In the genomic region with DNA sequence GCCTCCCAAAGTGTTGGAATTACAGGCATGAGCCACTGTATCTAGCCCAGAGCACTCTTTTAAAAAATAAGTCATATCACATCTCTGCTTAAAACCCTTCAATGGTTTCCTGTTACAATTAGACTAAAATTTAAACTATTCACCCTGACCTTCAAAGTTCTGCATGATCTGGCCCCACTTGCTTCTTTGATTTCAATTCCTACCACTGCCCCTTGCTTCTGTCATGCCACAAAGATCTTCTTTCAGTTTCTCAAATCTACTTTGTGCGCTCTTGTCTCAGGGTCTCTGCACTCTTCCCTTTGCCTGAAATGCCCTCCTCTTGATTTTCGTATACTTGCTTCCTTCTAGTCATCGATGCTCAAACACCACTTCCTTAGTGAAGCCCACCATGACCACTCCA, we compare ENCODE assay signal across 16 cellular contexts. TPM values are rescaled to one million over a fixed set of nuclear protein-coding genes. Genes with fewer than 3 reads are reported as not detected.
DNase-seq lines count a peak whose midpoint lies in the region; ATAC-seq and TF ChIP-seq lines count a peak whose summit lies in the region.
"Had no signal": no experiment of that assay in that cellular context is flagged by ENCODE, and none has a peak within 500 bp of the region (broad histone marks: within the 10 kb centered on the region; RNA-seq: fewer than 3 reads in every experiment).

No MANE protein-coding gene starts in this region.

- H2AFZ ChIP-seq in GM23248 = no peak overlapping the region

- H3K4me1 Mint-ChIP-seq in stimulated activated naive B cell treated with anti-CD40 and anti-IgM and Interleukin-4, amounts not matched to agents 10 μg/mL and 1 μg/mL and 100 μg/mL, for 72 hours = peaks cover 8 to 15% of the 10 kb centered on the region in 2 donors
- H3K4me1 Mint-ChIP-seq: CD14-positive monocyte had no signal

- H3K9me3 Mint-ChIP-seq in stimulated activated naive B cell treated with anti-CD40 and anti-IgM and Interleukin-4, amounts not matched to agents 10 μg/mL and 1 μg/mL and 100 μg/mL, for 72 hours = no peaks in the 10 kb centered on the region
- H3K9me3 Mint-ChIP-seq: CD14-positive monocyte; CD8-positive, alpha-beta T cell had no signal

- H3K27ac Mint-ChIP-seq in stimulated activated naive B cell treated with anti-CD40 and anti-IgM and Interleukin-4, amounts not matched to agents 10 μg/mL and 1 μg/mL and 100 μg/mL, for 72 hours = no peak overlapping the region
- H3K27ac Mint-ChIP-seq: CD14-positive monocyte; CD8-positive, alpha-beta T cell had no signal

- no peaks in the 10 kb centered on the region for H4K20me1 ChIP-seq in GM23248 (ENCODE audit: insufficient read depth)

- H3K4me1 ChIP-seq in GM23248 (ENCODE audit: insufficient read depth) = peaks cover 29% of the 10 kb centered on the region
- H3K4me1 ChIP-seq in SJSA1 (replicated peaks) = peaks cover 35% of the 10 kb centered on the region

- no peaks in the 10 kb centered on the region for H3K36me3 Mint-ChIP-seq in stimulated activated naive B cell treated with anti-CD40 and anti-IgM and Interleukin-4, amounts not matched to agents 10 μg/mL and 1 μg/mL and 100 μg/mL, for 72 hours
- H3K36me3 Mint-ChIP-seq: CD14-positive monocyte; CD8-positive, alpha-beta T cell had no signal

- no peaks in the 10 kb centered on the region for H3K9me2 ChIP-seq in GM23248 (ENCODE audit: insufficient read depth)

- DNase-seq in GM12865 (ENCODE audit: low read depth) = peak; percentile 10
- no peak for DNase-seq in GM23248
- DNase-seq in SJSA1 (ENCODE audit: low read depth in 1 of 2, low spot score in 2 of 2) = no peak
- no peak for DNase-seq in stimulated activated naive B cell treated with anti-CD40 and anti-IgM and Interleukin-4, amounts not matched to agents 10 μg/mL and 1 μg/mL and 100 μg/mL, for 72 hours
- no peak for DNase-seq in HPDE6-E6E7 (ENCODE audit: extremely low spot score)
- DNase-seq: CD8-positive, alpha-beta T cell; COR-L47; DMS153; DMS79 treated with DMSO at 0.1 percent for 48 hours; GDM1; HCEC 1CT had no signal

- H3K9me3 ChIP-seq in GM23248 (ENCODE audit: low read depth) = no peaks in the 10 kb centered on the region
- no peaks in the 10 kb centered on the region for H3K9me3 ChIP-seq in SJSA1 (replicated peaks)
- H3K9me3 ChIP-seq: A549 had no signal

- peak overlapping the region; percentile 87 for H3K27ac ChIP-seq in GM23248
- peak overlapping the region; percentile 97; the same call in 1 of the 2 replicates for H3K27ac ChIP-seq in SJSA1

- H3K4me2 ChIP-seq in GM23248 (ENCODE audit: unreplicated experiment) = no peak overlapping the region
- H3K4me2 ChIP-seq: A549 had no signal

- peaks cover 0 to 3% of the 10 kb centered on the region in 2 donors for H3K27me3 Mint-ChIP-seq in stimulated activated naive B cell treated with anti-CD40 and anti-IgM and Interleukin-4, amounts not matched to agents 10 μg/mL and 1 μg/mL and 100 μg/mL, for 72 hours

- peaks cover 18% of the 10 kb centered on the region for H3F3A ChIP-seq in GM23248 (ENCODE audit: insufficient read depth)

- WGBS in GM23248 (ENCODE audit: low coverage in 1 of 2, low lambda C conversion rate in 2 of 2, missing lambda C conversion rate in 2 of 2), 2 experiments = 85 to 87% methylated on average over 3 of the region's 3 CpGs

- H3K27me3 ChIP-seq in GM23248 (replicated peaks; ENCODE audit: insufficient read depth) = no peaks in the 10 kb centered on the region
- no peaks in the 10 kb centered on the region for H3K27me3 ChIP-seq in SJSA1 (replicated peaks)

- H3K4me3 ChIP-seq in GM12865 (ENCODE audit: low read depth, low read length) (no peak overlapping the region), GM23248 (no peak overlapping the region), SJSA1 (no peak overlapping the region)
- H3K4me3 ChIP-seq: A549 had no signal

- ATAC-seq in stimulated activated naive B cell treated with anti-CD40 and anti-IgM and Interleukin-4, amounts not matched to agents 10 μg/mL and 1 μg/mL and 100 μg/mL, for 72 hours (replicated peaks) = peak; percentile 27 to 81
- no peak for ATAC-seq in HG03432 (IDR thresholded peaks at IDR 0.05; ENCODE audit: unreplicated experiment)
- ATAC-seq in HG03196 (IDR thresholded peaks at IDR 0.05; ENCODE audit: unreplicated experiment) = no peak
- ATAC-seq: A549; CD8-positive, alpha-beta T cell; HepG2 had no signal

- in situ Hi-C loops in GM23248 (cut with MboI) = no loop called here

- H3K9ac ChIP-seq in GM23248 = no peak overlapping the region

- peaks cover 17% of the 10 kb centered on the region; the same call in 1 of the 2 replicates for H3K79me2 ChIP-seq in GM23248 (ENCODE audit: insufficient read depth)

- peak overlapping the region in 1 of 2 donors; percentile 20 for H3K4me3 Mint-ChIP-seq in stimulated activated naive B cell treated with anti-CD40 and anti-IgM and Interleukin-4, amounts not matched to agents 10 μg/mL and 1 μg/mL and 100 μg/mL, for 72 hours
- H3K4me3 Mint-ChIP-seq: CD14-positive monocyte; CD8-positive, alpha-beta T cell had no signal

- TF ChIP-seq CTCF in GM12865 (IDR thresholded peaks at IDR 0.05; ENCODE audit: insufficient read depth, low read depth, low read length, missing control alignments) = no peak

- H3K36me3 ChIP-seq in GM23248 (ENCODE audit: low read depth) = no peaks in the 10 kb centered on the region
- H3K36me3 ChIP-seq in SJSA1 = no peaks in the 10 kb centered on the region

RNA-seq across cellular contexts. Expression of gene SOCS5, which starts 6.8 kb away (rescaled TPM):
- 186 and 243 TPM in 2 replicates for total RNA-seq in GM23248 (2014; rRNA removed; shearing (Covaris generic))
- polyA plus RNA-seq in GM23248 (2016; fragmentation: Nextera tagmentation; extraction: Ambion mirVana) = 96.9 and 101 TPM in 2 replicates
- total RNA-seq in SJSA1 (2014; rRNA removed; shearing (Covaris generic)) = 31.6 and 33.6 TPM in 2 replicates

Comparison
In these comparisons a context has a peak if more than half of its experiments do, and no peak if none do; other contexts are left out.
1. ATAC-seq: peak in stimulated activated naive B cell treated with anti-CD40 and anti-IgM and Interleukin-4, amounts not matched to agents 10 μg/mL and 1 μg/mL and 100 μg/mL, for 72 hours (2 of 2); none in HG03432 (single experiment) and HG03196 (single experiment).